ENCODE assay signal across 21 cellular contexts in the genomic region with DNA sequence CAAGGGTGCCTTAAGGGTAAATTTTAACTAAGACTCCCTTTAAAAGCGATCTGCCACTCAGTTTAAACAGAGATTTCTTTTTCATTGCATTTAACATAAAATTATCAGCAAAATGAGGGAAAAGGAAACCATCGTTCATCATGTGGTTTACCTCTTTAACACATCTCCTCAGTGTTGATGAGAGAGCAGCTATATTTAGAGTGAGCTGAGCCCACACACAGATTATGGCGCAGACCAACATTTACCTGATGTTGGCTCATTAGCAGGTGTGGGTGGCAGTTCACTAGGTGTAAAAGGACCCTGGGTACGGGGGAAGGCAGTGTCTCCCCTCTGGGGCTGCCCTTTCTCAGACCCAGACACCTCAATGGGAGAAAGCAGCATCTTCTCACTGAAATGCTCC.
DNase-seq lines count a peak whose midpoint lies in the region; ATAC-seq and TF ChIP-seq lines count a peak whose summit lies in the region.
"Had no signal": no experiment of that assay in that cellular context is flagged by ENCODE, and none has a peak within 500 bp of the region (broad histone marks: within the 10 kb centered on the region; RNA-seq: fewer than 3 reads in every experiment).

No MANE protein-coding gene starts in this region.

- peak; percentile 47 to 59 for ATAC-seq in left cardiac atrium
- ATAC-seq in left ventricle myocardium superior: no peak
- ATAC-seq in activated naive CD8-positive, alpha-beta T cell treated with anti-CD3 and anti-CD28 coated beads, Interleukin-2, amount 50 U/mL, for 24 hours: peak; percentile 74
- no peak for ATAC-seq in GM19397 (IDR thresholded peaks at IDR 0.05; ENCODE audit: unreplicated experiment)
- ATAC-seq: gastroesophageal sphincter, left lung had no signal

- peaks cover 29% of the 10 kb centered on the region for H3K4me1 Mint-ChIP-seq in activated naive CD8-positive, alpha-beta T cell treated with anti-CD3 and anti-CD28 coated beads, Interleukin-2, amount 50 U/mL, for 24 hours
- H3K4me1 Mint-ChIP-seq in nephron progenitor cell: peaks cover 14% of the 10 kb centered on the region
- H3K4me1 Mint-ChIP-seq: IgD-negative memory B cell had no signal

- intact Hi-C loops in left cardiac atrium (cut with DNase I) (no loop called here), left ventricle myocardium superior (cut with micrococcal nuclease) (no loop called here)

- no peaks in the 10 kb centered on the region for H3K9me3 Mint-ChIP-seq in activated naive CD8-positive, alpha-beta T cell treated with anti-CD3 and anti-CD28 coated beads, Interleukin-2, amount 50 U/mL, for 24 hours
- H3K9me3 Mint-ChIP-seq in nephron progenitor cell: peaks cover 14% of the 10 kb centered on the region

- H3K4me3 Mint-ChIP-seq in activated naive CD8-positive, alpha-beta T cell treated with anti-CD3 and anti-CD28 coated beads, Interleukin-2, amount 50 U/mL, for 24 hours: no peak overlapping the region
- H3K4me3 Mint-ChIP-seq in nephron progenitor cell: no peak overlapping the region
- H3K4me3 Mint-ChIP-seq: IgD-negative memory B cell had no signal

- no peaks in the 10 kb centered on the region for H3K36me3 Mint-ChIP-seq in activated naive CD8-positive, alpha-beta T cell treated with anti-CD3 and anti-CD28 coated beads, Interleukin-2, amount 50 U/mL, for 24 hours (ENCODE audit: low read depth)
- H3K36me3 Mint-ChIP-seq in nephron progenitor cell (ENCODE audit: low read depth): no peaks in the 10 kb centered on the region
- H3K36me3 Mint-ChIP-seq: IgD-negative memory B cell had no signal

- TF ChIP-seq CTCF in nephron progenitor cell (IDR thresholded peaks at IDR 0.05): no peak

- DNase-seq in NCI-H146 (lab: John Stamatoyannopoulos, UW) (peak; percentile 21), NCI-H146 treated with DMSO at 0.1 percent for 48 hours (lab: John Stamatoyannopoulos, UW; ENCODE audit: unreplicated experiment) (no peak), left cardiac atrium (no peak), left ventricle myocardium superior (no peak), nephron progenitor cell (no peak), NCI-H82 (lab: John Stamatoyannopoulos, UW) (no peak)
- no peak for DNase-seq in activated naive CD8-positive, alpha-beta T cell treated with anti-CD3 and anti-CD28 coated beads, Interleukin-2, amount 50 U/mL, for 24 hours
- DNase-seq: activated CD4-positive, alpha-beta T cell treated with anti-CD3 and anti-CD28 coated beads for 4 hours; activated gamma-delta T cell treated with Interleukin-2 at 50 U/mL for 16 hours; DMS153; left lung; mesendoderm; NCI-H1105 treated with DMSO at 0.1 percent for 48 hours; NCI-H2081 treated with DMSO at 0.1 percent for 48 hours; NCI-H748 treated with DMSO at 0.1 percent for 48 hours; occipital lobe; stomach; thyroid gland had no signal

- no peaks in the 10 kb centered on the region for H3K27me3 Mint-ChIP-seq in activated naive CD8-positive, alpha-beta T cell treated with anti-CD3 and anti-CD28 coated beads, Interleukin-2, amount 50 U/mL, for 24 hours
- H3K27me3 Mint-ChIP-seq in nephron progenitor cell (ENCODE audit: low read depth, poor library complexity): peaks cover 2% of the 10 kb centered on the region

- H3K27ac Mint-ChIP-seq in activated naive CD8-positive, alpha-beta T cell treated with anti-CD3 and anti-CD28 coated beads, Interleukin-2, amount 50 U/mL, for 24 hours: no peak overlapping the region
- H3K27ac Mint-ChIP-seq in nephron progenitor cell: no peak overlapping the region
- H3K27ac Mint-ChIP-seq: IgD-negative memory B cell had no signal

Comparison
In these comparisons a context has a peak if more than half of its experiments do, and no peak if none do; other contexts are left out.
1. ATAC-seq: peak in left cardiac atrium (2 of 2) and activated naive CD8-positive, alpha-beta T cell treated with anti-CD3 and anti-CD28 coated beads, Interleukin-2, amount 50 U/mL, for 24 hours (single experiment); none in left ventricle myocardium superior (single experiment) and GM19397 (single experiment).